In genomic region chr6:30647039-30647801, GRCh38 we compare ENCODE assay signal across 1 cellular context.
A peak's percentile ranks its signal among the peaks of the same experiment; 100 is the strongest.
TF ChIP-seq lines count a peak whose summit lies in the region.

TSS of gene C6orf136 (plus strand) at chr6:30647133. CDS start at chr6:30647232, 99 bp downstream.

TF ChIP-seq in SK-N-SH, 30 proteins besides CTCF, POLR2A, EP300 and RAD21 (continued from another document):
- TF ChIP-seq NFIC (IDR thresholded peaks at IDR 0.05; ENCODE audit: borderline replicate concordance): no peak
- no peak for TF ChIP-seq FOXM1 (IDR thresholded peaks at IDR 0.05; ENCODE audit: low read depth)
- TF ChIP-seq USF2 (IDR thresholded peaks at IDR 0.05; ENCODE audit: borderline replicate concordance, low read depth, low read length): no peak
- no peak for TF ChIP-seq MEF2A (IDR thresholded peaks at IDR 0.05; ENCODE audit: borderline replicate concordance, low read depth)
- TF ChIP-seq SIN3A (IDR thresholded peaks at IDR 0.05; ENCODE audit: borderline replicate concordance, low read depth, low read length): peak; percentile 69; the same call in 1 of the 2 replicates
- TF ChIP-seq TEAD4 (IDR thresholded peaks at IDR 0.05; ENCODE audit: borderline replicate concordance, insufficient read depth): no peak
- TF ChIP-seq TCF12 (IDR thresholded peaks at IDR 0.05): no peak
- no peak for TF ChIP-seq EZH2phosphoT487 (IDR thresholded peaks at IDR 0.05; ENCODE audit: borderline replicate concordance, low read depth)
- no peak for TF ChIP-seq SMC3 (IDR thresholded peaks at IDR 0.05; ENCODE audit: low read depth, low read length)
- TF ChIP-seq FOSL2 (IDR thresholded peaks at IDR 0.05; ENCODE audit: borderline replicate concordance, low read depth): no peak
- TF ChIP-seq NRF1 (IDR thresholded peaks at IDR 0.05; ENCODE audit: low read depth, low read length): peak; percentile 77
- TF ChIP-seq RXRA (IDR thresholded peaks at IDR 0.05; ENCODE audit: borderline replicate concordance, low read depth): no peak
- peak; percentile 44; the same call in 1 of the 2 replicates for TF ChIP-seq MAX (IDR thresholded peaks at IDR 0.05; ENCODE audit: low read depth)
- no peak; the same call in 1 of the 2 replicates for TF ChIP-seq JUND (IDR thresholded peaks at IDR 0.05)
- peak; percentile 66 for TF ChIP-seq MXI1 (IDR thresholded peaks at IDR 0.05; ENCODE audit: low read depth, low read length)
- no peak for TF ChIP-seq ZBTB33 (IDR thresholded peaks at IDR 0.05; ENCODE audit: borderline replicate concordance, low read depth)
